19 cellular contexts compared by ENCODE assay signal in the genomic region with DNA sequence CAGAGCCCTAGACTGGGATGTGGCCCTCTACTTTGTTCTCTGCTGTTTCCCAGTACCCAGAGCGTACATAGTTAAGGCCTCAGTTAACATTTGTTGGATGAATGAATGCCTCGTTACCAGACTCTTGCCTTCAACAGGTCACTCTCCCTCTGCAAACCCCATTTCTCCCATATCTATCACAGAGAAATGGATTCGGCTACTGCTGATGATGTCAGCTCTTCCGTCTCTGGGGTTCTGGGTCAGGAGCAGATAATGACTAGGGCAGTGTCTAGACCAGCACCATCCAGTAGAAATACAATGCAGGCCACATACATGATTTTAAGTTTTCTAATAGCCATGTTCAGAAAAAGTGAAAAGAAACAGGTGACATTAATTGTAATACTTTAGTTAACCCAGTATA. TPM values are rescaled to one million over a fixed set of nuclear protein-coding genes. Genes with fewer than 3 reads are reported as not detected.
DNase-seq lines count a peak whose midpoint lies in the region; ATAC-seq and TF ChIP-seq lines count a peak whose summit lies in the region.
"Had no signal": no experiment of that assay in that cellular context is flagged by ENCODE, and none has a peak within 500 bp of the region (broad histone marks: within the 10 kb centered on the region; RNA-seq: fewer than 3 reads in every experiment).

No MANE protein-coding gene starts in this region.

- H3K9ac ChIP-seq in BLaER1 = no peak overlapping the region
- H3K9ac ChIP-seq in Karpas-422 (ENCODE audit: low read length) = peak overlapping the region; percentile 38
- H3K9ac ChIP-seq: BLaER1 treated with 17β-estradiol and CSF1 and Interleukin-3, amounts not matched to agents 10 nM and 100 nM had no signal

- H3K36me3 ChIP-seq in BLaER1 (no peaks in the 10 kb centered on the region), Karpas-422 (ENCODE audit: insufficient read depth, low read length) (peaks cover 57% of the 10 kb centered on the region)
- H3K36me3 ChIP-seq: BLaER1 treated with 17β-estradiol and CSF1 and Interleukin-3, amounts not matched to agents 10 nM and 100 nM; HAP-1 had no signal

- H3K27ac ChIP-seq in BLaER1 (no peak overlapping the region), Karpas-422 (ENCODE audit: low read length) (peak overlapping the region; percentile 99)

- TF ChIP-seq CTCF in endothelial cell (IDR thresholded peaks at IDR 0.05; ENCODE audit: unreplicated experiment) = no peak

- no peak for ATAC-seq in HG02642 (IDR thresholded peaks at IDR 0.05; ENCODE audit: poor library complexity, unreplicated experiment)
- ATAC-seq: GM12878 had no signal

- H3K27me3 ChIP-seq in BLaER1 (no peaks in the 10 kb centered on the region), Karpas-422 (ENCODE audit: low read length) (no peaks in the 10 kb centered on the region)

- no peaks in the 10 kb centered on the region for H3K36me3 Mint-ChIP-seq in endothelial cell (ENCODE audit: low read depth, unreplicated experiment)

- no peak overlapping the region for H3K27ac Mint-ChIP-seq in endothelial cell (ENCODE audit: unreplicated experiment)
- H3K27ac Mint-ChIP-seq: B cell; CD14-positive monocyte; CD4-positive, alpha-beta T cell had no signal

- H3K9me3 Mint-ChIP-seq in endothelial cell (ENCODE audit: unreplicated experiment) = no peaks in the 10 kb centered on the region
- H3K9me3 Mint-ChIP-seq: HFFc6 had no signal

- peaks cover 72% of the 10 kb centered on the region for H3K4me1 ChIP-seq in BLaER1
- peaks cover 99% of the 10 kb centered on the region for H3K4me1 ChIP-seq in Karpas-422 (ENCODE audit: low read length)

- DNase-seq in Karpas-422 (no peak), endothelial cell (ENCODE audit: low spot score) (no peak), ecto neural progenitor cell (ENCODE audit: low spot score) (no peak), NCI-H146 (lab: John Stamatoyannopoulos, UW) (no peak)
- DNase-seq: CD8-positive, alpha-beta memory T cell; DMS 273 treated with DMSO at 0.1 percent for 48 hours; DMS79; EL; GDM1; GOT3; HFFc6 had no signal

- H3K79me2 ChIP-seq in Karpas-422 (ENCODE audit: low read length) = peaks cover 100% of the 10 kb centered on the region

- H4K20me1 ChIP-seq in BLaER1 = peaks cover 11% of the 10 kb centered on the region
- H4K20me1 ChIP-seq in Karpas-422 (ENCODE audit: insufficient read depth, low read depth, low read length) = no peaks in the 10 kb centered on the region

- peaks cover 14% of the 10 kb centered on the region for H3K4me1 Mint-ChIP-seq in endothelial cell (ENCODE audit: unreplicated experiment)

- peak overlapping the region; percentile 64 for H3K4me3 Mint-ChIP-seq in endothelial cell (ENCODE audit: unreplicated experiment)
- H3K4me3 Mint-ChIP-seq: B cell; CD4-positive, alpha-beta T cell; CD8-positive, alpha-beta memory T cell; HFFc6 had no signal

- H3K4me2 ChIP-seq in BLaER1 (peak overlapping the region; percentile 26), Karpas-422 (ENCODE audit: low read depth, low read length, poor library complexity, severe bottlenecking) (peak overlapping the region; percentile 63)

- no peak overlapping the region for H3K4me3 ChIP-seq in BLaER1
- H3K4me3 ChIP-seq in Karpas-422 (ENCODE audit: low read length) = no peak overlapping the region
- H3K4me3 ChIP-seq: BLaER1 treated with 17β-estradiol and CSF1 and Interleukin-3, amounts not matched to agents 10 nM and 100 nM; GM12878; HAP-1 had no signal

- no peak overlapping the region for H2AFZ ChIP-seq in Karpas-422 (ENCODE audit: low read length)

- no peaks in the 10 kb centered on the region for H3K9me2 ChIP-seq in Karpas-422 (replicated peaks; ENCODE audit: insufficient read depth, low read length)

- H3K9me3 ChIP-seq in BLaER1 (no peaks in the 10 kb centered on the region; the same call in 1 of the 2 replicates), Karpas-422 (ENCODE audit: low read length) (no peaks in the 10 kb centered on the region)
- H3K9me3 ChIP-seq: HAP-1 had no signal

- H3K27me3 Mint-ChIP-seq in endothelial cell (ENCODE audit: unreplicated experiment) = no peaks in the 10 kb centered on the region
- H3K27me3 Mint-ChIP-seq: CD4-positive, alpha-beta T cell had no signal

RNA-seq across cellular contexts. Expression of gene TOX2, which starts 47.9 kb away (rescaled TPM):
- 42.9 and 54.1 TPM in 2 replicates for total RNA-seq in Karpas-422 (2014; rRNA removed; shearing (Covaris generic); ENCODE audit: low replicate concordance)
- 5.0 TPM for total RNA-seq in endothelial cell (ENCODE audit: unreplicated experiment)
